ENCODE assay signal across 15 cellular contexts in genomic region chr7:106812027-106812643, GRCh38. TPM values are rescaled to one million over a fixed set of nuclear protein-coding genes. Genes with fewer than 3 reads are reported as not detected.
DNase-seq lines count a peak whose midpoint lies in the region; ATAC-seq and TF ChIP-seq lines count a peak whose summit lies in the region.
"Had no signal": no experiment of that assay in that cellular context is flagged by ENCODE, and none has a peak within 500 bp of the region (broad histone marks: within the 10 kb centered on the region; RNA-seq: fewer than 3 reads in every experiment).

No MANE protein-coding gene starts in this region.

- H3K4me3 ChIP-seq in AG10803 (ENCODE audit: low read length) (no peak overlapping the region), mucosa of descending colon (no peak overlapping the region), neuronal stem cell (ENCODE audit: low read length in 2 of 2) (no peak overlapping the region), esophagus squamous epithelium (no peak overlapping the region)
- H3K4me3 ChIP-seq: breast epithelium, prostate gland, SJCRH30 had no signal

- H3K4me2 ChIP-seq in neuronal stem cell (ENCODE audit: insufficient read depth, low read length, poor library complexity, severe bottlenecking), result no peak overlapping the region

- no peak overlapping the region for H3K9ac ChIP-seq in neuronal stem cell (ENCODE audit: low read depth, low read length, poor library complexity)

- H3K18ac ChIP-seq in neuronal stem cell (ENCODE audit: low read length), result no peak overlapping the region

- no peak overlapping the region for H3K4ac ChIP-seq in neuronal stem cell (ENCODE audit: low read length)

- TF ChIP-seq CTCF in AG10803 (conservative IDR thresholded peaks at IDR 0.05; ENCODE audit: low read length) (no peak), mucosa of descending colon (IDR thresholded peaks at IDR 0.05) (no peak), esophagus squamous epithelium (IDR thresholded peaks at IDR 0.05) (no peak)

- no peaks in the 10 kb centered on the region for H3K9me3 Mint-ChIP-seq in activated T-helper 1 cell treated with anti-CD3 and anti-CD28 coated beads, Interleukin-12 subunit alpha, Interleukin-12 subunit beta, Interleukin-2, Interleukin-4 antibody, amounts not matched to agents 30 ng/mL and 10 ng/mL and 1 ng/mL, durations not matched to agents 14 hours and 24 hours and 36 hours

- H4K91ac ChIP-seq in neuronal stem cell (ENCODE audit: low read depth, low read length, poor library complexity), result no peak overlapping the region

- H2BK15ac ChIP-seq in neuronal stem cell (ENCODE audit: low read length), result no peak overlapping the region

- TF ChIP-seq POLR2A in esophagus squamous epithelium (IDR thresholded peaks at IDR 0.05), result no peak

- H2BK5ac ChIP-seq in neuronal stem cell (ENCODE audit: low read length), result no peak overlapping the region

- H2BK120ac ChIP-seq in neuronal stem cell (ENCODE audit: low read depth, low read length), result no peak overlapping the region

- H2AFZ ChIP-seq in neuronal stem cell (ENCODE audit: low read length), result no peak overlapping the region

- H3K27me3 Mint-ChIP-seq in activated T-helper 1 cell treated with anti-CD3 and anti-CD28 coated beads, Interleukin-12 subunit alpha, Interleukin-12 subunit beta, Interleukin-2, Interleukin-4 antibody, amounts not matched to agents 30 ng/mL and 10 ng/mL and 1 ng/mL, durations not matched to agents 14 hours and 24 hours and 36 hours (ENCODE audit: insufficient read depth), result peaks cover under 1% of the 10 kb centered on the region

- H3K36me3 ChIP-seq in mucosa of descending colon (ENCODE audit: low read depth) (no peaks in the 10 kb centered on the region), neuronal stem cell (replicated peaks in 1 of 2; ENCODE audit: control insufficient read depth in 2 of 2, insufficient read depth in 2 of 2, low read length in 2 of 2) (no peaks in the 10 kb centered on the region), esophagus squamous epithelium (no peaks in the 10 kb centered on the region)
- H3K36me3 ChIP-seq: BE2C, breast epithelium, prostate gland, SJCRH30 had no signal

- intact Hi-C loops in activated T-helper 1 cell treated with anti-CD3 and anti-CD28 coated beads, Interleukin-12 subunit alpha, Interleukin-12 subunit beta, Interleukin-2, Interleukin-4 antibody, amounts not matched to agents 30 ng/mL and 10 ng/mL and 1 ng/mL, durations not matched to agents 14 hours and 24 hours and 36 hours (cut with micrococcal nuclease), result no loop called here
- intact Hi-C loops in mucosa of descending colon (cut with DNase I, micrococcal nuclease), result no loop called here
- intact Hi-C loops in esophagus squamous epithelium (cut with DNase I), result no loop called here

- WGBS in neuronal stem cell (ENCODE audit: extremely low coverage in 2 of 2, insufficient read length in 2 of 2, insufficient replicate concordance in 1 of 2), 2 donors, result no CpG with 5 or more reads among the region's 4 CpGs
- 53 to 68% methylated on average over 4 of the region's 4 CpGs for WGBS in esophagus squamous epithelium, 2 donors

- H3K14ac ChIP-seq in neuronal stem cell (ENCODE audit: low read length), result no peak overlapping the region

- H3K4me1 ChIP-seq in mucosa of descending colon (ENCODE audit: low read depth), result no peaks in the 10 kb centered on the region
- no peaks in the 10 kb centered on the region for H3K4me1 ChIP-seq in neuronal stem cell (ENCODE audit: control insufficient read depth in 2 of 2, insufficient read depth in 1 of 2, low read depth in 1 of 2, low read length in 2 of 2)
- H3K4me1 ChIP-seq in esophagus squamous epithelium, result no peaks in the 10 kb centered on the region
- H3K4me1 ChIP-seq: breast epithelium, prostate gland, SJCRH30 had no signal

- H3K9me3 ChIP-seq in mucosa of descending colon (no peaks in the 10 kb centered on the region), neuronal stem cell (replicated peaks in 1 of 2; ENCODE audit: control insufficient read depth in 2 of 2, insufficient read depth in 1 of 2, low read depth in 1 of 2, low read length in 2 of 2) (no peaks in the 10 kb centered on the region), esophagus squamous epithelium (no peaks in the 10 kb centered on the region)
- H3K9me3 ChIP-seq: BE2C, breast epithelium, prostate gland, SJCRH30 had no signal

- peak; percentile 5 for DNase-seq in AG10803 (ENCODE audit: low read depth)
- DNase-seq in activated T-helper 1 cell treated with anti-CD3 and anti-CD28 coated beads, Interleukin-12 subunit alpha, Interleukin-12 subunit beta, Interleukin-2, Interleukin-4 antibody, amounts not matched to agents 30 ng/mL and 10 ng/mL and 1 ng/mL, durations not matched to agents 14 hours and 24 hours and 36 hours (ENCODE audit: low spot score), result peak; percentile 6
- DNase-seq in mucosa of descending colon, result peak in 1 of 3 donors; percentile 10
- DNase-seq in neuronal stem cell (ENCODE audit: low spot score), result no peak
- DNase-seq in SIG-M5 (lab: John Stamatoyannopoulos, UW), result no peak
- DNase-seq in cortex of kidney (lab: John Stamatoyannopoulos, UW), result no peak
- no peak for DNase-seq in esophagus squamous epithelium (lab: John Stamatoyannopoulos, UW)
- DNase-seq: activated effector memory CD4-positive, alpha-beta T cell treated with Interleukin-2 at 50 U/mL for 16 hours; BE2C; NCI-H1417; SJCRH30 had no signal

- no peak overlapping the region for H2AK5ac ChIP-seq in neuronal stem cell (ENCODE audit: low read depth, low read length)

- H3K27me3 ChIP-seq in neuronal stem cell (ENCODE audit: control insufficient read depth in 3 of 3, insufficient read depth in 3 of 3, low read depth in 1 of 3, low read length in 3 of 3) (no peaks in the 10 kb centered on the region), esophagus squamous epithelium (no peaks in the 10 kb centered on the region)
- H3K27me3 ChIP-seq: BE2C, breast epithelium, SJCRH30 had no signal

- H3K4me3 Mint-ChIP-seq in activated T-helper 1 cell treated with anti-CD3 and anti-CD28 coated beads, Interleukin-12 subunit alpha, Interleukin-12 subunit beta, Interleukin-2, Interleukin-4 antibody, amounts not matched to agents 30 ng/mL and 10 ng/mL and 1 ng/mL, durations not matched to agents 14 hours and 24 hours and 36 hours, result no peak overlapping the region

- H3K27ac Mint-ChIP-seq in activated T-helper 1 cell treated with anti-CD3 and anti-CD28 coated beads, Interleukin-12 subunit alpha, Interleukin-12 subunit beta, Interleukin-2, Interleukin-4 antibody, amounts not matched to agents 30 ng/mL and 10 ng/mL and 1 ng/mL, durations not matched to agents 14 hours and 24 hours and 36 hours, result no peak overlapping the region

- ATAC-seq in GM18868 (IDR thresholded peaks at IDR 0.05; ENCODE audit: unreplicated experiment), result peak; percentile 65
- peak; percentile 36 for ATAC-seq in mucosa of descending colon

- no peak overlapping the region for H2BK12ac ChIP-seq in neuronal stem cell (ENCODE audit: low read length)

- no peak overlapping the region for H3K23ac ChIP-seq in neuronal stem cell (ENCODE audit: low read depth, low read length, poor library complexity)

- no peaks in the 10 kb centered on the region for H3K36me3 Mint-ChIP-seq in activated T-helper 1 cell treated with anti-CD3 and anti-CD28 coated beads, Interleukin-12 subunit alpha, Interleukin-12 subunit beta, Interleukin-2, Interleukin-4 antibody, amounts not matched to agents 30 ng/mL and 10 ng/mL and 1 ng/mL, durations not matched to agents 14 hours and 24 hours and 36 hours (ENCODE audit: low read depth)

- no peak overlapping the region for H3K27ac ChIP-seq in neuronal stem cell (replicated peaks; ENCODE audit: low read length)
- no peak overlapping the region for H3K27ac ChIP-seq in esophagus squamous epithelium
- H3K27ac ChIP-seq: breast epithelium, epithelial cell of prostate, prostate gland, SJCRH30 had no signal

- no peak overlapping the region for H4K8ac ChIP-seq in neuronal stem cell (ENCODE audit: low read depth, low read length)

- peaks cover 16% of the 10 kb centered on the region for H3K4me1 Mint-ChIP-seq in activated T-helper 1 cell treated with anti-CD3 and anti-CD28 coated beads, Interleukin-12 subunit alpha, Interleukin-12 subunit beta, Interleukin-2, Interleukin-4 antibody, amounts not matched to agents 30 ng/mL and 10 ng/mL and 1 ng/mL, durations not matched to agents 14 hours and 24 hours and 36 hours (ENCODE audit: low read depth)

- no peaks in the 10 kb centered on the region for H3K79me1 ChIP-seq in neuronal stem cell (ENCODE audit: low read depth, low read length)

RNA-seq across cellular contexts. Expression of gene PIK3CG, which starts 52.9 kb away (rescaled TPM):
- 38.7 and 39.3 TPM in 2 replicates for total RNA-seq in activated T-helper 1 cell treated with anti-CD3 and anti-CD28 coated beads, Interleukin-12 subunit alpha, Interleukin-12 subunit beta, Interleukin-2, Interleukin-4 antibody, amounts not matched to agents 30 ng/mL and 10 ng/mL and 1 ng/mL, durations not matched to agents 14 hours and 24 hours and 36 hours
- total RNA-seq in mucosa of descending colon (1 to 10 TPM; 3.1 to 7.1 (median 5.5) TPM), esophagus squamous epithelium (1 to 10 TPM; 1.3 to 6.1 (median 2.5) TPM)
- polyA plus RNA-seq in neuronal stem cell (2013, experiment 1 of 2), result not detected
- not detected for polyA plus RNA-seq in neuronal stem cell (2013, experiment 2 of 2)
- total RNA-seq: SJCRH30 had no signal

Comparison
In these comparisons a context has a peak if more than half of its experiments do, and no peak if none do; other contexts are left out.
1. DNase-seq: peak in AG10803 (single experiment) and activated T-helper 1 cell treated with anti-CD3 and anti-CD28 coated beads, Interleukin-12 subunit alpha, Interleukin-12 subunit beta, Interleukin-2, Interleukin-4 antibody, amounts not matched to agents 30 ng/mL and 10 ng/mL and 1 ng/mL, durations not matched to agents 14 hours and 24 hours and 36 hours (single experiment); none in neuronal stem cell (single experiment), SIG-M5 (single experiment), cortex of kidney (single experiment) and esophagus squamous epithelium (single experiment).